In genomic region chr20:50709574-50709973, GRCh38 we compare ENCODE assay signal across 33 cellular contexts. TPM values are rescaled to one million over a fixed set of nuclear protein-coding genes. Genes with fewer than 3 reads are reported as not detected.
"Had no signal": no experiment of that assay in that cellular context is flagged by ENCODE, and none has a peak within 500 bp of the region (broad histone marks: within the 10 kb centered on the region; RNA-seq: fewer than 3 reads in every experiment).

No MANE protein-coding gene starts in this region.

- H3K27ac Mint-ChIP-seq: activated B cell treated with CpG ODN at 0.5 μM for 24 hours; activated CD4-positive, alpha-beta memory T cell treated with anti-CD3 and anti-CD28 coated beads, Interleukin-2, amount 10 ng/mL, durations not matched to agents 7 days and 5 days; activated CD8-positive, alpha-beta memory T cell treated with anti-CD3 and anti-CD28 coated beads, Interleukin-2, amount 10 ng/mL, durations not matched to agents 7 days and 5 days; activated naive CD4-positive, alpha-beta T cell treated with anti-CD3 and anti-CD28 coated beads, Interleukin-2, amount 10 ng/mL, durations not matched to agents 7 days and 5 days; activated naive CD8-positive, alpha-beta T cell; activated naive CD8-positive, alpha-beta T cell treated with anti-CD3 and anti-CD28 coated beads, Interleukin-2, amount 50 U/mL, for 24 hours had no signal

- H3K36me3 Mint-ChIP-seq: activated CD8-positive, alpha-beta memory T cell treated with anti-CD3 and anti-CD28 coated beads, Interleukin-2, amount 10 ng/mL, durations not matched to agents 7 days and 5 days; activated naive CD4-positive, alpha-beta T cell treated with anti-CD3 and anti-CD28 coated beads, Interleukin-2, amount 10 ng/mL, durations not matched to agents 7 days and 5 days; activated naive CD8-positive, alpha-beta T cell; brain had no signal

- FAIRE-seq: bronchial epithelial cell, TTC549 had no signal

- DNase-seq: activated B cell treated with CpG ODN at 0.5 μM for 24 hours; activated CD4-positive, alpha-beta memory T cell treated with anti-CD3 and anti-CD28 coated beads, Interleukin-2, amount 10 ng/mL, durations not matched to agents 7 days and 5 days; activated CD4-positive, alpha-beta T cell treated with anti-CD3 and anti-CD28 coated beads for 4 hours; activated CD4-positive, alpha-beta T cell treated with anti-CD3 and anti-CD28 coated beads, Interleukin-2, amount 50 U/mL, for 1 hour; activated CD4-positive, CD25-positive, alpha-beta regulatory T cell treated with anti-CD3 and anti-CD28 coated beads, Interleukin-2, amount 50 U/mL, for 72 hours; activated CD8-positive, alpha-beta memory T cell treated with anti-CD3 and anti-CD28 coated beads for 24 hours; activated CD8-positive, alpha-beta memory T cell treated with anti-CD3 and anti-CD28 coated beads, Interleukin-2, amount 10 ng/mL, durations not matched to agents 7 days and 5 days; activated CD8-positive, alpha-beta memory T cell treated with anti-CD3 and anti-CD28 coated beads, Interleukin-2, amount 50 U/mL, for 48 hours; activated effector memory CD4-positive, alpha-beta T cell treated with Interleukin-2 at 50 U/mL for 16 hours; activated naive CD4-positive, alpha-beta T cell treated with anti-CD3 and anti-CD28 coated beads, Interleukin-2, amount 10 ng/mL, durations not matched to agents 7 days and 5 days; activated naive CD8-positive, alpha-beta T cell treated with anti-CD3 and anti-CD28 coated beads, Interleukin-2, amount 50 U/mL, for 24 hours; activated T-cell treated with anti-CD3 and anti-CD28 coated beads, Interleukin-2, amount 50 U/mL, for 48 hours; anterior cingulate cortex; caudate nucleus; cerebellar nuclear complex; NCI-H1092 treated with DMSO at 0.1 percent for 48 hours; NCI-H146; NCI-H187; NCI-H2029 treated with DMSO at 0.1 percent for 48 hours; NCI-H2107; NCI-H2171; NCI-H510A; NCI-H526; NCI-H748 treated with DMSO at 0.1 percent for 48 hours; NK-92 treated with Interleukin-12 subunit alpha and Interleukin-12 subunit beta, amount 100 ng/mL, for 24 hours; PC-3; SW 1271 had no signal

- H3K4me1 Mint-ChIP-seq: activated B cell treated with CpG ODN at 0.5 μM for 24 hours; activated CD4-positive, alpha-beta memory T cell treated with anti-CD3 and anti-CD28 coated beads, Interleukin-2, amount 10 ng/mL, durations not matched to agents 7 days and 5 days; activated naive CD4-positive, alpha-beta T cell treated with anti-CD3 and anti-CD28 coated beads, Interleukin-2, amount 10 ng/mL, durations not matched to agents 7 days and 5 days; activated naive CD8-positive, alpha-beta T cell treated with anti-CD3 and anti-CD28 coated beads, Interleukin-2, amount 50 U/mL, for 24 hours; brain had no signal

- H3K4me3 Mint-ChIP-seq: activated B cell treated with CpG ODN at 0.5 μM for 24 hours; activated CD4-positive, alpha-beta memory T cell treated with anti-CD3 and anti-CD28 coated beads, Interleukin-2, amount 10 ng/mL, durations not matched to agents 7 days and 5 days; activated CD8-positive, alpha-beta memory T cell treated with anti-CD3 and anti-CD28 coated beads, Interleukin-2, amount 10 ng/mL, durations not matched to agents 7 days and 5 days; activated naive CD4-positive, alpha-beta T cell treated with anti-CD3 and anti-CD28 coated beads, Interleukin-2, amount 10 ng/mL, durations not matched to agents 7 days and 5 days; activated naive CD8-positive, alpha-beta T cell; activated naive CD8-positive, alpha-beta T cell treated with anti-CD3 and anti-CD28 coated beads, Interleukin-2, amount 50 U/mL, for 24 hours; brain had no signal

- ATAC-seq: activated CD8-positive, alpha-beta memory T cell treated with anti-CD3 and anti-CD28 coated beads, Interleukin-2, amount 10 ng/mL, durations not matched to agents 7 days and 5 days; activated naive CD8-positive, alpha-beta T cell treated with anti-CD3 and anti-CD28 coated beads, Interleukin-2, amount 50 U/mL, for 24 hours; PC-3 had no signal

- H3K9me3 Mint-ChIP-seq: activated B cell treated with CpG ODN at 0.5 μM for 24 hours; activated CD4-positive, alpha-beta memory T cell treated with anti-CD3 and anti-CD28 coated beads, Interleukin-2, amount 10 ng/mL, durations not matched to agents 7 days and 5 days; activated naive CD4-positive, alpha-beta T cell treated with anti-CD3 and anti-CD28 coated beads, Interleukin-2, amount 10 ng/mL, durations not matched to agents 7 days and 5 days; activated naive CD8-positive, alpha-beta T cell treated with anti-CD3 and anti-CD28 coated beads, Interleukin-2, amount 50 U/mL, for 24 hours had no signal

RNA-seq across cellular contexts. Expression of gene RIPOR3, which starts 18.2 kb away (rescaled TPM):
- total RNA-seq: activated B cell treated with CpG ODN at 0.5 μM for 24 hours; activated CD4-positive, alpha-beta memory T cell treated with anti-CD3 and anti-CD28 coated beads, Interleukin-2, amount 10 ng/mL, durations not matched to agents 7 days and 5 days; activated CD8-positive, alpha-beta memory T cell treated with anti-CD3 and anti-CD28 coated beads, Interleukin-2, amount 10 ng/mL, durations not matched to agents 7 days and 5 days; T-helper 1 cell treated with Interleukin-12 subunit alpha and Interleukin-12 subunit beta and Interleukin-4 antibody, amounts not matched to agents 30 ng/mL and 1 ng/mL, for 36 hours; T-helper 2 cell treated with Interferon-gamma antibody and Interleukin-4, amounts not matched to agents 100 ng/mL and 5 ng/mL, for 36 hours had no signal
